11 cellular contexts compared by ENCODE assay signal in the genomic region with DNA sequence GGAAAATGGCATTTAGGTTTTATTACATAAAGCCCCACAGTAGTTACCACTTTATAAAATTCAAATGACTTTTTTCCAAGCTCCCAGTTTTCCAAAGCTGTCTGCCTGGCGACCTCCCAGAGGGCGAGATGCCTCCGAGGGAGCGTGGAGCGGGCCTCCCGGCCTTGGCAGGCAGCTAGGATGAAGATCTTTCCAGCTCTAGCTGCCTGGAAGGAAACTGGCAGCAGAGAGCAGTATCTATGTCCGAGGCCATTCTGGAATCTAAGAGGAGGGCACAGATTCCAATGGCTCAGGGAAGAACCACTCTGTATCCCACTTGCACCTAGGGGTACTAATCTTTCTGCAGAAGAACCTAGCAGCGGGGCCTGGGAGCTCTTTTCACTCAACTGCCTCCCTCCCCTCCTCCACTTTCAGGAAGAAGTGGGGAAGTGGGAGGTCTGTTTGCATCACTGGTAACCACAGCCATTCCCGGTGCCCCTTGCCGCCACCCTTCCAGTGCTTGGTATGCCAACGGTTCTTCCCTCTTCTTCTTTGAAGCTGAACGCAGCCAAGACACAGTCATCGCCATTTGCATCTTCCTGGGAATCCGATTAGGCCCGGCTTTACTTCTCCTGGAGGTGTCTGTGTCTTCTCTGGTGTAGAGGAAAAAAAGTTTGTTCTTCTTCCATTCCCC.
DNase-seq lines count a peak whose midpoint lies in the region; ATAC-seq and TF ChIP-seq lines count a peak whose summit lies in the region.
"Had no signal": no experiment of that assay in that cellular context is flagged by ENCODE, and none has a peak within 500 bp of the region (broad histone marks: within the 10 kb centered on the region; RNA-seq: fewer than 3 reads in every experiment).

No MANE protein-coding gene starts in this region.

- H3K27ac Mint-ChIP-seq in dendritic cell treated with granulocyte-macrophage colony-stimulating factor and Interleukin-4, amounts not matched to agents 40 ng/mL and 50 ng/mL, for 4 days: peak overlapping the region; percentile 90

- peak overlapping the region; percentile 74 for H2AFZ ChIP-seq in Loucy (ENCODE audit: low read length)

- H3K79me2 ChIP-seq in Loucy (ENCODE audit: insufficient read depth, low read length): no peaks in the 10 kb centered on the region

- peaks cover 34 to 98% (median 73%) of the 10 kb centered on the region in 10 experiments for H3K4me1 ChIP-seq in BLaER1 treated with 17β-estradiol and CSF1 and Interleukin-3, amounts not matched to agents 10 nM and 100 nM
- H3K4me1 ChIP-seq in Loucy (ENCODE audit: insufficient read depth, low read length, poor library complexity, severe bottlenecking): peaks cover 14% of the 10 kb centered on the region
- H3K4me1 ChIP-seq in muscle layer of colon (ENCODE audit: insufficient read depth, low read length): peaks cover 19% of the 10 kb centered on the region

- H3K27ac ChIP-seq in BLaER1 treated with 17β-estradiol and CSF1 and Interleukin-3, amounts not matched to agents 10 nM and 100 nM: peak overlapping the region; percentile 64 to 93 (median 82)
- H3K27ac ChIP-seq in muscle layer of colon (ENCODE audit: low read depth, low read length): peak overlapping the region; percentile 58
- H3K27ac ChIP-seq: KMS-11 had no signal

- H3K4me3 ChIP-seq in BLaER1 treated with 17β-estradiol and CSF1 and Interleukin-3, amounts not matched to agents 10 nM and 100 nM: peak overlapping the region; percentile 13 to 59 (median 43); a peak in 17 of 20 replicates
- no peak overlapping the region for H3K4me3 ChIP-seq in Loucy (ENCODE audit: low read length, poor library complexity, severe bottlenecking)
- H3K4me3 ChIP-seq in muscle layer of colon (ENCODE audit: low read depth in 1 of 2, low read length in 2 of 2): peak overlapping the region in 1 of 2 donors; percentile 6

- intact Hi-C loops in dendritic cell treated with granulocyte-macrophage colony-stimulating factor and Interleukin-4, amounts not matched to agents 40 ng/mL and 50 ng/mL, for 4 days (cut with micrococcal nuclease): loop anchor here (2.0 to 5.0 kb wide), 2 partner anchors 15 to 44 kb away; no protein-coding TSS in a partner anchor

- ATAC-seq in GM19351 (IDR thresholded peaks at IDR 0.05; ENCODE audit: unreplicated experiment) (no peak), HG03520 (IDR thresholded peaks at IDR 0.05; ENCODE audit: unreplicated experiment) (no peak), HG02884 (IDR thresholded peaks at IDR 0.05; ENCODE audit: unreplicated experiment) (no peak)
- ATAC-seq: left colon had no signal

- peaks cover 0 to 51% (median 0%) of the 10 kb centered on the region in 11 experiments; a peak in 3 of 22 replicates for H3K36me3 ChIP-seq in BLaER1 treated with 17β-estradiol and CSF1 and Interleukin-3, amounts not matched to agents 10 nM and 100 nM
- H3K36me3 ChIP-seq in Loucy (ENCODE audit: insufficient read depth, low read length): no peaks in the 10 kb centered on the region
- H3K36me3 ChIP-seq in muscle layer of colon (ENCODE audit: insufficient read depth, low read length): no peaks in the 10 kb centered on the region

- H3K27me3 Mint-ChIP-seq in dendritic cell treated with granulocyte-macrophage colony-stimulating factor and Interleukin-4, amounts not matched to agents 40 ng/mL and 50 ng/mL, for 4 days: no peaks in the 10 kb centered on the region
- H3K27me3 Mint-ChIP-seq: CD4-positive, alpha-beta memory T cell had no signal

- no peaks in the 10 kb centered on the region for H3K9me2 ChIP-seq in Loucy (replicated peaks; ENCODE audit: low read depth, low read length)

- H3K4me1 Mint-ChIP-seq in dendritic cell treated with granulocyte-macrophage colony-stimulating factor and Interleukin-4, amounts not matched to agents 40 ng/mL and 50 ng/mL, for 4 days (ENCODE audit: low read depth): peaks cover 75% of the 10 kb centered on the region

- no peak for TF ChIP-seq CTCF in Loucy (conservative IDR thresholded peaks at IDR 0.05; ENCODE audit: low read length)

- H4K20me1 ChIP-seq in BLaER1 treated with 17β-estradiol and CSF1 and Interleukin-3, amounts not matched to agents 10 nM and 100 nM: peaks cover 0 to 97% (median 0%) of the 10 kb centered on the region in 11 experiments; a peak in 2 of 22 replicates
- H4K20me1 ChIP-seq in Loucy (ENCODE audit: insufficient read depth, low read length, poor library complexity, severe bottlenecking): no peaks in the 10 kb centered on the region

- no peaks in the 10 kb centered on the region for H3F3A ChIP-seq in Loucy (ENCODE audit: low read depth)

- H3K4me3 Mint-ChIP-seq in dendritic cell treated with granulocyte-macrophage colony-stimulating factor and Interleukin-4, amounts not matched to agents 40 ng/mL and 50 ng/mL, for 4 days: peak overlapping the region; percentile 72
- H3K4me3 Mint-ChIP-seq: CD4-positive, alpha-beta memory T cell had no signal

- no peaks in the 10 kb centered on the region for H3K9me3 Mint-ChIP-seq in dendritic cell treated with granulocyte-macrophage colony-stimulating factor and Interleukin-4, amounts not matched to agents 40 ng/mL and 50 ng/mL, for 4 days
- H3K9me3 Mint-ChIP-seq: CD4-positive, alpha-beta memory T cell had no signal

- DNase-seq in NCI-H2227 treated with DMSO at 0.1 percent for 48 hours (lab: John Stamatoyannopoulos, UW): no peak
- DNase-seq: CD4-positive, alpha-beta memory T cell had no signal

- peak overlapping the region; percentile 76 to 98 (median 89) for H3K4me2 ChIP-seq in BLaER1 treated with 17β-estradiol and CSF1 and Interleukin-3, amounts not matched to agents 10 nM and 100 nM
- H3K4me2 ChIP-seq in Loucy (ENCODE audit: low read depth, low read length, poor library complexity, severe bottlenecking): peak overlapping the region; percentile 50
- H3K4me2 ChIP-seq: KMS-11 had no signal

- peaks cover 12% of the 10 kb centered on the region for H3K36me3 Mint-ChIP-seq in dendritic cell treated with granulocyte-macrophage colony-stimulating factor and Interleukin-4, amounts not matched to agents 40 ng/mL and 50 ng/mL, for 4 days (ENCODE audit: low read depth)
- H3K36me3 Mint-ChIP-seq: CD4-positive, alpha-beta memory T cell had no signal

- peaks cover 0 to 31% (median 0%) of the 10 kb centered on the region in 11 experiments; a peak in 6 of 22 replicates for H3K9me3 ChIP-seq in BLaER1 treated with 17β-estradiol and CSF1 and Interleukin-3, amounts not matched to agents 10 nM and 100 nM (replicated peaks in 1 of 11)
- no peaks in the 10 kb centered on the region for H3K9me3 ChIP-seq in Loucy (ENCODE audit: insufficient read depth, low read depth, low read length)
- no peaks in the 10 kb centered on the region for H3K9me3 ChIP-seq in muscle layer of colon (ENCODE audit: low read length)

- H3K27me3 ChIP-seq in BLaER1 treated with 17β-estradiol and CSF1 and Interleukin-3, amounts not matched to agents 10 nM and 100 nM: no peaks in the 10 kb centered on the region
- H3K27me3 ChIP-seq in Loucy (ENCODE audit: insufficient read depth, low read length, poor library complexity, severe bottlenecking) (no peaks in the 10 kb centered on the region), muscle layer of colon (ENCODE audit: control insufficient read depth in 1 of 2, insufficient read depth in 2 of 2, low read length in 2 of 2) (no peaks in the 10 kb centered on the region)

- peak overlapping the region in 10 of 11 experiments; percentile 27 to 80 (median 67); a peak in 16 of 22 replicates for H3K9ac ChIP-seq in BLaER1 treated with 17β-estradiol and CSF1 and Interleukin-3, amounts not matched to agents 10 nM and 100 nM
- H3K9ac ChIP-seq in Loucy (ENCODE audit: low read depth, low read length, poor library complexity, severe bottlenecking) (no peak overlapping the region), muscle layer of colon (ENCODE audit: low read length) (no peak overlapping the region)
- H3K9ac ChIP-seq: KMS-11 had no signal

Comparison
In these comparisons a context has a peak if more than half of its experiments do, and no peak if none do; other contexts are left out.
1. H3K9ac ChIP-seq: peak in BLaER1 treated with 17β-estradiol and CSF1 and Interleukin-3, amounts not matched to agents 10 nM and 100 nM (10 of 11); none in Loucy (single experiment) and muscle layer of colon (single experiment).